Comparison of ENCODE assay signal across 9 cellular contexts in genomic region chr14:90274808-90275454, GRCh38. TPM values are rescaled to one million over a fixed set of nuclear protein-coding genes. Genes with fewer than 3 reads are reported as not detected.
DNase-seq lines count a peak whose midpoint lies in the region; ATAC-seq, FAIRE-seq and TF ChIP-seq lines count a peak whose summit lies in the region.
"Had no signal": no experiment of that assay in that cellular context is flagged by ENCODE, and none has a peak within 500 bp of the region (broad histone marks: within the 10 kb centered on the region; RNA-seq: fewer than 3 reads in every experiment).

No MANE protein-coding gene starts in this region.

- TF ChIP-seq CTCF in foreskin keratinocyte (conservative IDR thresholded peaks at IDR 0.05): no peak

- H3K27ac ChIP-seq in foreskin keratinocyte: no peak overlapping the region

- TF ChIP-seq POLR2A in GM12892 (IDR thresholded peaks at IDR 0.05; ENCODE audit: low read depth, low read length): no peak

- peak; percentile 86 for ATAC-seq in foreskin keratinocyte
- ATAC-seq in GM18517 (IDR thresholded peaks at IDR 0.05; ENCODE audit: unreplicated experiment): no peak
- no peak for ATAC-seq in HG03045 (IDR thresholded peaks at IDR 0.05; ENCODE audit: unreplicated experiment)

- no peaks in the 10 kb centered on the region for H3K27me3 ChIP-seq in foreskin keratinocyte

- peak; percentile 70 for DNase-seq in HT1080 (ENCODE audit: low read depth)
- DNase-seq in activated T-cell treated with anti-CD3 and anti-CD28 coated beads, Interleukin-2, amount 50 U/mL, for 48 hours: peak; percentile 52 to 57
- peak; percentile 37 to 55 for DNase-seq in foreskin keratinocyte
- DNase-seq in stimulated activated CD4-positive, alpha-beta T cell treated with anti-CD3 and anti-CD28 coated beads, Interleukin-2, amount 100 ng/mL, for 24 hours: peak; percentile 35 to 36
- DNase-seq in GM12892 (ENCODE audit: insufficient read length): no peak
- DNase-seq in NCI-H2196 (lab: John Stamatoyannopoulos, UW; ENCODE audit: unreplicated experiment): no peak

- no peak for FAIRE-seq in GM12892 (lab: Jason Lieb, UNC)
- FAIRE-seq: frontal cortex had no signal

- no peaks in the 10 kb centered on the region for H3K4me1 ChIP-seq in foreskin keratinocyte

RNA-seq across cellular contexts. Expression of gene PSMC1, which starts 18.6 kb away (rescaled TPM):
- 347 and 425 TPM in 2 replicates for total RNA-seq in HT1080 (2014; rRNA removed; shearing (Covaris generic))
- 357 and 362 TPM in 2 replicates for polyA plus RNA-seq in HT1080 (2015; cell fraction: cytosol; rRNA removed)
- polyA plus RNA-seq in HT1080 (2015; cell fraction: nucleus; rRNA removed): 300 and 328 TPM in 2 replicates
- total RNA-seq in foreskin keratinocyte: 224 and 235 TPM in 2 replicates
- 183 and 208 TPM in 2 replicates for polyA plus RNA-seq in foreskin keratinocyte
- polyA plus RNA-seq in GM12892 (2012; ENCODE audit: missing spikeins): 148 TPM

RNA-seq across cellular contexts. Expression of gene NRDE2, which starts 56.8 kb away (rescaled TPM):
- total RNA-seq in HT1080 (2014; rRNA removed; shearing (Covaris generic)): 9.7 and 16.4 TPM in 2 replicates
- 7.1 and 7.3 TPM in 2 replicates for polyA plus RNA-seq in HT1080 (2015; cell fraction: cytosol; rRNA removed)
- 25.2 and 31.7 TPM in 2 replicates for polyA plus RNA-seq in HT1080 (2015; cell fraction: nucleus; rRNA removed)
- 8.8 and 10.3 TPM in 2 replicates for total RNA-seq in foreskin keratinocyte
- 5.5 and 6.5 TPM in 2 replicates for polyA plus RNA-seq in foreskin keratinocyte
- polyA plus RNA-seq in GM12892 (2012; ENCODE audit: missing spikeins): 4.8 TPM

Comparison
In these comparisons a context has a peak if more than half of its experiments do, and no peak if none do; other contexts are left out.
1. DNase-seq: peak in HT1080 (single experiment), activated T-cell treated with anti-CD3 and anti-CD28 coated beads, Interleukin-2, amount 50 U/mL, for 48 hours (2 of 2), foreskin keratinocyte (2 of 2) and stimulated activated CD4-positive, alpha-beta T cell treated with anti-CD3 and anti-CD28 coated beads, Interleukin-2, amount 100 ng/mL, for 24 hours (2 of 2); none in GM12892 (single experiment) and NCI-H2196 (single experiment).